16 cellular contexts compared by ENCODE assay signal in genomic region chr1:204670152-204670927, GRCh38. TPM values are rescaled to one million over a fixed set of nuclear protein-coding genes. Genes with fewer than 3 reads are reported as not detected.
DNase-seq lines count a peak whose midpoint lies in the region; ATAC-seq and TF ChIP-seq lines count a peak whose summit lies in the region.
"Had no signal": no experiment of that assay in that cellular context is flagged by ENCODE, and none has a peak within 500 bp of the region (broad histone marks: within the 10 kb centered on the region; RNA-seq: fewer than 3 reads in every experiment).

No MANE protein-coding gene starts in this region.

- H3K36me3 Mint-ChIP-seq in activated naive CD4-positive, alpha-beta T cell treated with anti-CD3 and anti-CD28 coated beads, Interleukin-2, amount 10 ng/mL, durations not matched to agents 7 days and 5 days, result no peaks in the 10 kb centered on the region
- H3K36me3 Mint-ChIP-seq: neural progenitor cell had no signal

- CTCF ChIA-PET in activated naive CD4-positive, alpha-beta T cell treated with anti-CD3 and anti-CD28 coated beads, Interleukin-2, amount 10 ng/mL, durations not matched to agents 7 days and 5 days (lab: Charles Lee), result no interaction called here

- peaks cover 18% of the 10 kb centered on the region for H3K27me3 Mint-ChIP-seq in activated naive CD4-positive, alpha-beta T cell treated with anti-CD3 and anti-CD28 coated beads, Interleukin-2, amount 10 ng/mL, durations not matched to agents 7 days and 5 days
- H3K27me3 Mint-ChIP-seq: activated B cell treated with CpG ODN at 0.5 μM for 24 hours, brain had no signal

- DNase-seq in EL (peak; percentile 73), RPMI7951 (ENCODE audit: low read depth) (peak; percentile 38), fibroblast of pulmonary artery (ENCODE audit: low read depth) (peak; percentile 58), skeletal muscle cell (ENCODE audit: low read depth) (peak; percentile 37)
- DNase-seq in activated CD4-positive, alpha-beta T cell treated with anti-CD3 and anti-CD28 coated beads for 4 hours, result no peak
- DNase-seq in activated naive CD4-positive, alpha-beta T cell treated with anti-CD3 and anti-CD28 coated beads, Interleukin-2, amount 10 ng/mL, durations not matched to agents 7 days and 5 days, result no peak
- DNase-seq: activated B cell treated with CpG ODN at 0.5 μM for 24 hours; activated T-cell treated with anti-CD3 and anti-CD28 coated beads, Interleukin-2, amount 50 U/mL, for 4 hours; COR-L47; NCI-H446 treated with DMSO at 0.1 percent for 48 hours; SIG-M5; stimulated activated CD4-positive, alpha-beta T cell treated with anti-CD3 and anti-CD28 coated beads, Interleukin-15, amount 100 ng/mL, for 24 hours had no signal

- no peak for ATAC-seq in HG03457 (IDR thresholded peaks at IDR 0.05; ENCODE audit: unreplicated experiment)
- no peak for ATAC-seq in GM19452 (IDR thresholded peaks at IDR 0.05; ENCODE audit: unreplicated experiment)
- ATAC-seq: activated T-cell treated with anti-CD3 and anti-CD28 coated beads, Interleukin-2, amount 50 U/mL, for 4 hours had no signal

- H3K27ac Mint-ChIP-seq in activated naive CD4-positive, alpha-beta T cell treated with anti-CD3 and anti-CD28 coated beads, Interleukin-2, amount 10 ng/mL, durations not matched to agents 7 days and 5 days, result no peak overlapping the region
- H3K27ac Mint-ChIP-seq: activated B cell treated with CpG ODN at 0.5 μM for 24 hours, brain, neural progenitor cell had no signal

- H3K9me3 Mint-ChIP-seq in activated naive CD4-positive, alpha-beta T cell treated with anti-CD3 and anti-CD28 coated beads, Interleukin-2, amount 10 ng/mL, durations not matched to agents 7 days and 5 days, result no peaks in the 10 kb centered on the region
- H3K9me3 Mint-ChIP-seq: activated B cell treated with CpG ODN at 0.5 μM for 24 hours; activated T-cell treated with anti-CD3 and anti-CD28 coated beads, Interleukin-2, amount 50 U/mL, for 4 hours; brain; neural progenitor cell had no signal

- TF ChIP-seq CTCF in fibroblast of pulmonary artery (IDR thresholded peaks at IDR 0.05; ENCODE audit: low read length, missing control alignments), result no peak

- no peaks in the 10 kb centered on the region for H3K4me1 Mint-ChIP-seq in activated naive CD4-positive, alpha-beta T cell treated with anti-CD3 and anti-CD28 coated beads, Interleukin-2, amount 10 ng/mL, durations not matched to agents 7 days and 5 days
- H3K4me1 Mint-ChIP-seq: activated B cell treated with CpG ODN at 0.5 μM for 24 hours had no signal

- H3K4me3 ChIP-seq in fibroblast of pulmonary artery (replicated peaks; ENCODE audit: low read depth, low read length), result no peak overlapping the region
- H3K4me3 ChIP-seq in skeletal muscle cell (ENCODE audit: low read depth, low read length), result no peak overlapping the region
- H3K4me3 ChIP-seq: neural progenitor cell had no signal

- H3K4me3 Mint-ChIP-seq in activated naive CD4-positive, alpha-beta T cell treated with anti-CD3 and anti-CD28 coated beads, Interleukin-2, amount 10 ng/mL, durations not matched to agents 7 days and 5 days, result no peak overlapping the region
- H3K4me3 Mint-ChIP-seq: activated B cell treated with CpG ODN at 0.5 μM for 24 hours; activated T-cell treated with anti-CD3 and anti-CD28 coated beads, Interleukin-2, amount 50 U/mL, for 4 hours; brain; neural progenitor cell had no signal

RNA-seq across cellular contexts. Expression of gene LRRN2, which starts 15.2 kb away (rescaled TPM):
- not detected in 2 replicates for total RNA-seq in RPMI7951 (2014; rRNA removed; shearing (Covaris generic))
- total RNA-seq: activated B cell treated with CpG ODN at 0.5 μM for 24 hours; activated T-cell treated with anti-CD3 and anti-CD28 coated beads, Interleukin-2, amount 50 U/mL, for 4 hours had no signal

Comparison
In these comparisons a context has a peak if more than half of its experiments do, and no peak if none do; other contexts are left out.
1. DNase-seq: peak in EL (single experiment), RPMI7951 (single experiment), fibroblast of pulmonary artery (single experiment) and skeletal muscle cell (single experiment); none in activated CD4-positive, alpha-beta T cell treated with anti-CD3 and anti-CD28 coated beads for 4 hours (0 of 2) and activated naive CD4-positive, alpha-beta T cell treated with anti-CD3 and anti-CD28 coated beads, Interleukin-2, amount 10 ng/mL, durations not matched to agents 7 days and 5 days (single experiment).